35 cellular contexts compared by ENCODE assay signal in the genomic region with DNA sequence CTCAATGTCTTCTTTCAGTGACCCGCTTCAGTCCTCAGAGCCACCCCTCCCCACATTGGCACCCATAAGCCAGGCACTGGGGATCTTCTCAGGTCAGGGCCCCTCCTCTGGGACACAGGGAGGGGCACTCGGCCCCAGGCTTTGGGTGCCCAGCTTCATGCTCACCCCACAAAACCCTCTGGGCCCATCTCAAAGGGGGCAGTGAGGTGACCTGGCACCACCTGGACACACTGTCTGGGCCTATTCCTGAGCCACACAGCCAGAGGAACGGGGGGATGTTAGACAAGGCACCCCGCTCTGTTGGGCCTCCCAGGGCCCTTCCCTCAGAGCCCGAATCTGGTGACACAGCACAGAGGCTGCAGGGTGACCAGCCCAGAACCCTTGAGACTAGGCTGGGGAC. TPM values are rescaled to one million over a fixed set of nuclear protein-coding genes. Genes with fewer than 3 reads are reported as not detected.
A peak's percentile ranks its signal among the peaks of the same experiment; 100 is the strongest.
DNase-seq lines count a peak whose midpoint lies in the region; ATAC-seq, FAIRE-seq and TF ChIP-seq lines count a peak whose summit lies in the region.
"Had no signal": no experiment of that assay in that cellular context is flagged by ENCODE, and none has a peak within 500 bp of the region (broad histone marks: within the 10 kb centered on the region; RNA-seq: fewer than 3 reads in every experiment).

No MANE protein-coding gene starts in this region.

- peaks cover 18% of the 10 kb centered on the region for H3K27me3 Mint-ChIP-seq in chondrocyte (ENCODE audit: low read depth)
- peaks cover 20% of the 10 kb centered on the region for H3K27me3 Mint-ChIP-seq in osteocyte (ENCODE audit: unreplicated experiment)

- no peak overlapping the region for H2AFZ ChIP-seq in HepG2 (ENCODE audit: low read length)

- H3K4me3 Mint-ChIP-seq in chondrocyte (ENCODE audit: unreplicated experiment) = no peak overlapping the region
- no peak overlapping the region for H3K4me3 Mint-ChIP-seq in osteocyte (ENCODE audit: unreplicated experiment)
- H3K4me3 Mint-ChIP-seq: activated CD8-positive, alpha-beta T cell treated with anti-CD3 and anti-CD28 coated beads, Interleukin-2, amount 10 ng/mL, durations not matched to agents 7 days and 5 days; activated T-cell treated with anti-CD3 and anti-CD28 coated beads, Interleukin-2, amount 50 U/mL, for 4 hours; HFFc6 had no signal

- no peak for ATAC-seq in right lobe of liver
- no peak for ATAC-seq in HepG2
- ATAC-seq: activated CD8-positive, alpha-beta T cell treated with anti-CD3 and anti-CD28 coated beads, Interleukin-2, amount 10 ng/mL, durations not matched to agents 7 days and 5 days; activated T-cell treated with anti-CD3 and anti-CD28 coated beads, Interleukin-2, amount 50 U/mL, for 4 hours; heart left ventricle had no signal

- 100% methylated on average over 1 of the region's 5 CpGs for WGBS in right lobe of liver (ENCODE audit: insufficient coverage, low coverage, low lambda C conversion rate, missing lambda C conversion rate)
- 33% methylated on average over 3 of the region's 5 CpGs for WGBS in HepG2 (ENCODE audit: low lambda C conversion rate)

- FAIRE-seq in HepG2 (lab: Jason Lieb, UNC) = no peak
- FAIRE-seq: HTR-8/SVneo, RCC 7860, small intestine had no signal

- H3K27ac ChIP-seq in right lobe of liver (no peak overlapping the region), HepG2 (ENCODE audit: extremely low read length, insufficient read depth, low read length) (no peak overlapping the region)
- H3K27ac ChIP-seq: brain microvascular endothelial cell, heart left ventricle, KMS-11, SJCRH30 had no signal

- no peak for TF ChIP-seq POLR2A in right lobe of liver (IDR thresholded peaks at IDR 0.05)
- TF ChIP-seq POLR2A in HepG2 (IDR thresholded peaks at IDR 0.05; ENCODE audit: insufficient read depth in 1 of 2, low read depth in 2 of 2, low read length in 2 of 2) = no peak

- no peak overlapping the region for H3K4me3 ChIP-seq in right lobe of liver
- H3K4me3 ChIP-seq in HepG2 (replicated peaks in 1 of 3; ENCODE audit: insufficient read depth in 1 of 3, low read depth in 2 of 3, low read length in 3 of 3) = no peak overlapping the region
- H3K4me3 ChIP-seq: heart left ventricle, SJCRH30 had no signal

- DNase-seq in right lobe of liver (peak in 2 of 3 donors; percentile 13 to 22), HepG2 (ENCODE audit: low spot score) (no peak), chondrocyte (ENCODE audit: low spot score) (peak; percentile 44), osteocyte (ENCODE audit: extremely low spot score, unreplicated experiment) (peak; percentile 79), anterior cingulate cortex (lab: John Stamatoyannopoulos, UW) (no peak), NCI-H2227 (lab: John Stamatoyannopoulos, UW; ENCODE audit: unreplicated experiment) (no peak), NCI-H1436 treated with DMSO at 0.1 percent for 48 hours (lab: John Stamatoyannopoulos, UW) (no peak)
- DNase-seq: activated CD4-positive, alpha-beta T cell treated with anti-CD3 and anti-CD28 coated beads for 1 hour; activated CD8-positive, alpha-beta T cell treated with anti-CD3 and anti-CD28 coated beads, Interleukin-2, amount 10 ng/mL, durations not matched to agents 7 days and 5 days; activated gamma-delta T cell treated with Interleukin-2 at 50 U/mL for 16 hours; activated T-cell treated with anti-CD3 and anti-CD28 coated beads, Interleukin-2, amount 50 U/mL, for 4 hours; brain microvascular endothelial cell; C1 segment of cervical spinal cord; Calu3; DMS79 treated with DMSO at 0.1 percent for 48 hours; effector CD8-positive, alpha-beta T cell; erythroblast; GF-D8; HFFc6; mammary epithelial cell; MM.1S; NCI-H1417; NCI-H2081; NCI-H226; small intestine; stimulated activated CD4-positive, alpha-beta T cell treated with anti-CD3 and anti-CD28 coated beads, Interleukin-1b, Interleukin-23, amount 100 ng/mL, for 48 hours; trophoblast cell had no signal

- H3K9ac ChIP-seq in HepG2 (ENCODE audit: insufficient read depth, low read depth, low read length) = no peak overlapping the region
- H3K9ac ChIP-seq: KMS-11 had no signal

- CTCF ChIA-PET in HepG2 (lab: Yijun Ruan, JAX; ENCODE audit: low intra/inter-chr PET ratio, low total read pairs) = no interaction called here

- no peak for TF ChIP-seq RAD21 in HepG2 (CRISPR knock-in tag; IDR thresholded peaks at IDR 0.05)

- TF ChIP-seq CTCF in right lobe of liver (IDR thresholded peaks at IDR 0.05) (no peak), HepG2 (CRISPR knock-in tag; IDR thresholded peaks at IDR 0.05) (no peak), chondrocyte (IDR thresholded peaks at IDR 0.05) (no peak), osteocyte (IDR thresholded peaks at IDR 0.05) (no peak)

- no peaks in the 10 kb centered on the region for H3K36me3 ChIP-seq in right lobe of liver
- H3K36me3 ChIP-seq in HepG2 (replicated peaks in 1 of 2; ENCODE audit: control insufficient read depth in 1 of 2, insufficient read depth in 2 of 2, low read length in 2 of 2) = no peaks in the 10 kb centered on the region
- H3K36me3 ChIP-seq: brain microvascular endothelial cell, heart left ventricle, SJCRH30 had no signal

- H3K27me3 ChIP-seq in right lobe of liver (no peaks in the 10 kb centered on the region), HepG2 (ENCODE audit: control insufficient read depth in 1 of 2, insufficient read depth in 2 of 2, low read length in 2 of 2) (peaks cover 12 to 74% of the 10 kb centered on the region in 2 experiments; a peak in 4 of 5 replicates)
- H3K27me3 ChIP-seq: brain microvascular endothelial cell, heart left ventricle had no signal

- H3K9me3 Mint-ChIP-seq in chondrocyte (ENCODE audit: low read depth) (no peaks in the 10 kb centered on the region), osteocyte (ENCODE audit: unreplicated experiment) (no peaks in the 10 kb centered on the region)
- H3K9me3 Mint-ChIP-seq: activated T-cell treated with anti-CD3 and anti-CD28 coated beads, Interleukin-2, amount 50 U/mL, for 4 hours; HFFc6 had no signal

- TF ChIP-seq EP300 in HepG2 (IDR thresholded peaks at IDR 0.05; ENCODE audit: low read depth in 2 of 2, low read length in 2 of 2) (no peak), HepG2 (CRISPR knock-in tag; IDR thresholded peaks at IDR 0.05; ENCODE audit: borderline replicate concordance) (no peak)

- no peak overlapping the region for H3K4me2 ChIP-seq in HepG2 (ENCODE audit: low read depth, low read length)
- H3K4me2 ChIP-seq: KMS-11 had no signal

- H4K20me1 ChIP-seq in HepG2 (ENCODE audit: insufficient read depth, low read length) = no peaks in the 10 kb centered on the region

- H3K4me1 ChIP-seq in right lobe of liver (no peaks in the 10 kb centered on the region), HepG2 (ENCODE audit: insufficient read depth, low read length) (no peaks in the 10 kb centered on the region)
- H3K4me1 ChIP-seq: heart left ventricle, SJCRH30 had no signal

- H3K27ac Mint-ChIP-seq in chondrocyte (ENCODE audit: unreplicated experiment) (no peak overlapping the region), osteocyte (ENCODE audit: unreplicated experiment) (no peak overlapping the region)
- H3K27ac Mint-ChIP-seq: activated CD8-positive, alpha-beta T cell treated with anti-CD3 and anti-CD28 coated beads, Interleukin-2, amount 10 ng/mL, durations not matched to agents 7 days and 5 days; HFFc6 had no signal

- H3K36me3 Mint-ChIP-seq in chondrocyte (ENCODE audit: low read depth) (no peaks in the 10 kb centered on the region), osteocyte (ENCODE audit: unreplicated experiment) (no peaks in the 10 kb centered on the region)

- H3K9me3 ChIP-seq in right lobe of liver = no peaks in the 10 kb centered on the region
- H3K9me3 ChIP-seq in HepG2 (ENCODE audit: low read length) = no peaks in the 10 kb centered on the region
- H3K9me3 ChIP-seq: heart left ventricle, SJCRH30 had no signal

- intact Hi-C loops in right lobe of liver (cut with DNase I) (no loop called here), HepG2 (cut with micrococcal nuclease; ENCODE audit: unreplicated experiment) (no loop called here)

- BruUV-seq in HepG2 (replicated peaks; lab: Mats Ljungman, UMichigan) = no TSS peak

- POLR2A ChIA-PET in HepG2 (lab: Yijun Ruan, JAX) = no interaction called here

- H3K4me1 Mint-ChIP-seq in chondrocyte (ENCODE audit: low read depth) (no peaks in the 10 kb centered on the region), osteocyte (ENCODE audit: unreplicated experiment) (no peaks in the 10 kb centered on the region)

- in situ Hi-C loops in HepG2 (cut with HindIII; ENCODE audit: extremely low pct_ligation_motif_present, low pct_unique_long_range_greater_than_20kb) = no loop called here

- no peaks in the 10 kb centered on the region for H3K79me2 ChIP-seq in HepG2 (ENCODE audit: insufficient read depth, low read length)

TF ChIP-seq in HepG2, 621 proteins besides CTCF, POLR2A, EP300 and RAD21 (continues in another document):
- no peak for TF ChIP-seq ZNF274 (CRISPR knock-in tag; IDR thresholded peaks at IDR 0.05)
- TF ChIP-seq TAF1 (CRISPR knock-in tag; IDR thresholded peaks at IDR 0.05) = no peak
- TF ChIP-seq KDM5B (CRISPR knock-in tag; IDR thresholded peaks at IDR 0.05; ENCODE audit: borderline replicate concordance) = no peak

RNA-seq across cellular contexts. Expression of gene TNFRSF13B, which starts 36.1 kb away (rescaled TPM):
- total RNA-seq in right lobe of liver (under 1 TPM in 1 of 6 experiments, not detected in 5; 0.44 TPM), HepG2 (2016; rRNA removed; fragmentation: Illumina TruSeq; extraction: Trizol) (not detected in 2 replicates), chondrocyte (not detected in 3 replicates), osteocyte (not detected in 2 replicates)
- not detected in 2 replicates for total RNA-seq in HepG2 (2016; cell fraction: cytosol; rRNA removed; fragmentation: Illumina TruSeq; extraction: Trizol; ENCODE audit: low read depth)
- total RNA-seq in HepG2 (2016; cell fraction: insoluble cytoplasmic fraction; rRNA removed; fragmentation: Illumina TruSeq; extraction: Trizol) = not detected in 2 replicates
- total RNA-seq in HepG2 (2016; cell fraction: membrane; rRNA removed; fragmentation: Illumina TruSeq; extraction: Trizol) = not detected in 2 replicates
- not detected in 2 replicates for total RNA-seq in HepG2 (2016; cell fraction: nucleus; rRNA removed; fragmentation: Illumina TruSeq; extraction: Trizol)
- not detected in 2 replicates for polyA plus RNA-seq in HepG2 (2011; rRNA removed)
- not detected in 2 replicates for polyA plus RNA-seq in HepG2 (2011; cell fraction: cytosol; rRNA removed)
- not detected in 2 replicates for polyA plus RNA-seq in HepG2 (2011; cell fraction: nucleus; rRNA removed)
- not detected in 2 replicates for polyA plus RNA-seq in HepG2 (2012)
- polyA plus RNA-seq in HepG2 (2016; cell fraction: cytosol; fragmentation: Illumina TruSeq; extraction: Trizol; ENCODE audit: low read depth) = not detected in 2 replicates
- polyA plus RNA-seq in HepG2 (2016; cell fraction: insoluble cytoplasmic fraction; fragmentation: Illumina TruSeq; extraction: Trizol; ENCODE audit: low read depth) = not detected in 2 replicates
- polyA plus RNA-seq in HepG2 (2016; cell fraction: membrane; fragmentation: Illumina TruSeq; extraction: Trizol; ENCODE audit: low read depth) = not detected in 2 replicates
- not detected in 2 replicates for polyA plus RNA-seq in HepG2 (2016; cell fraction: nucleus; fragmentation: Illumina TruSeq; extraction: Trizol; ENCODE audit: insufficient read depth, low read depth)
- polyA minus RNA-seq in HepG2 (2011; rRNA and poly(A)+ RNA removed; ENCODE audit: low replicate concordance) = 0.09 TPM in 1 of 2 replicates, not detected in the other
- polyA minus RNA-seq in HepG2 (2011; cell fraction: cytosol; rRNA and poly(A)+ RNA removed) = not detected in 2 replicates
- not detected in 2 replicates for polyA minus RNA-seq in HepG2 (2011; cell fraction: nucleus; rRNA and poly(A)+ RNA removed)
- total RNA-seq: activated CD8-positive, alpha-beta T cell treated with anti-CD3 and anti-CD28 coated beads, Interleukin-2, amount 10 ng/mL, durations not matched to agents 7 days and 5 days; Calu3; fibroblast of villous mesenchyme; heart left ventricle; HFFc6; kidney epithelial cell; mammary epithelial cell; pulmonary artery endothelial cell; SJCRH30 had no signal
- polyA plus RNA-seq: heart left ventricle, mammary epithelial cell had no signal

Comparison
In these comparisons a context has a peak if more than half of its experiments do, and no peak if none do; other contexts are left out.
1. DNase-seq: peak in right lobe of liver (2 of 3), chondrocyte (single experiment) and osteocyte (single experiment); none in HepG2 (single experiment), anterior cingulate cortex (0 of 58), NCI-H2227 (single experiment) and NCI-H1436 treated with DMSO at 0.1 percent for 48 hours (single experiment).